1 cellular context compared by ENCODE assay signal in the genomic region with DNA sequence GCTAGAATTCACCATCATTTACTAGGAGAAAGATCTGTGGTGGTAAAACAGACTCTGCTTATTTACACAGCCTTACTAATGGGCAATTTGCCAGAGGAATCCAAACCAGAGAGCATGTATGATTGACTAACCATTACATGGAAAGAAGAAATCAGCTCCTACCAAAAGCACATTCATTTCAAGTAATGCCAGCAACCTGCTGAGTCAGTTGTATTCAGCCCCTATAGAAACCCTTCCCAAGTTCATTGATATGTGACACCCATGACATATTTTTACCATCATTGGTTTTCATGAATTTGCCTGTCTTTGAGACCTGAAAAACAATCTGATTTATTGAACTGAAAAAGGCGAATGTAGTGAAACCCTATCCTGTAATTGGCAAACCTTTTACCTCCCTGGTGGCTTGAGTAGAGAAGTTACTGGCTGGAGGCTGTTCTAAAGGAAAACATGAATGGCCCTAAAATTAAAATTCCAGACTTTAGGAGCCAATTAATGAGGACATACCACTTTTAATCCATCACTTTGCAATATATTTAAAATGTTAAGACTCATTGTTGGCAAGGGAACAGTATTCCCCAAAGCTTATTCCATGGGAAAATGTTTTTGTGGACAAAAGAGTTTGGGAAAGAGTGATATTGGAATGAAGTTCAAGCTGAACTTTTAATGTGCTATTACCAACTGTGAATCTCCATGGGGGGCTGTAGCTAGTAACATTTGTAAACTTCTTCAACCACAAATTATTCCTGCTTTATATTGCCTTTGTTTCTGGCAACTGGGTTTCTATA.
TF ChIP-seq lines count a peak whose summit lies in the region.

No MANE protein-coding gene starts in this region.

TF ChIP-seq in IMR-90, 13 proteins besides CTCF, POLR2A, EP300 and RAD21:
- TF ChIP-seq MAFK (IDR thresholded peaks at IDR 0.05; ENCODE audit: low read depth, low read length) (peak; percentile 69), SMC3 (IDR thresholded peaks at IDR 0.05; ENCODE audit: low read depth, low read length) (no peak), RCOR1 (IDR thresholded peaks at IDR 0.05; ENCODE audit: insufficient replicate concordance, low read length) (no peak), MAZ (IDR thresholded peaks at IDR 0.05; ENCODE audit: borderline replicate concordance, low read depth, low read length) (no peak), BHLHE40 (IDR thresholded peaks at IDR 0.05; ENCODE audit: low read depth, low read length) (no peak)
